1 cellular context compared by ENCODE assay signal in genomic region chr10:71219236-71219917, GRCh38. TPM values are rescaled to one million over a fixed set of nuclear protein-coding genes. Genes with fewer than 3 reads are reported as not detected.
"Had no signal": no experiment of that assay in that cellular context is flagged by ENCODE, and none has a peak within 500 bp of the region (broad histone marks: within the 10 kb centered on the region; RNA-seq: fewer than 3 reads in every experiment).

No MANE protein-coding gene starts in this region.

RNA-seq across cellular contexts. Expression of gene UNC5B, which starts 7.0 kb away (rescaled TPM):
- total RNA-seq: T-helper 1 cell treated with Interleukin-12 subunit alpha and Interleukin-12 subunit beta and Interleukin-4 antibody, amounts not matched to agents 30 ng/mL and 1 ng/mL, for 36 hours had no signal
